ENCODE assay signal across 8 cellular contexts in genomic region chr14:101961011-101961721, GRCh38. TPM values are rescaled to one million over a fixed set of nuclear protein-coding genes. Genes with fewer than 3 reads are reported as not detected.
A peak's percentile ranks its signal among the peaks of the same experiment; 100 is the strongest.
DNase-seq lines count a peak whose midpoint lies in the region; ATAC-seq and TF ChIP-seq lines count a peak whose summit lies in the region.

No MANE protein-coding gene starts in this region.

- intact Hi-C loops in thyroid gland (cut with DNase I) = loop anchor here (10.0 kb wide), 1 partner anchor 134 kb away; no protein-coding TSS in a partner anchor

- no peak overlapping the region for H3K27ac ChIP-seq in thyroid gland

- TF ChIP-seq POLR2A in thyroid gland (IDR thresholded peaks at IDR 0.05) = no peak

- 35 to 55% methylated on average over 12 to 19 of the region's 19 CpGs for WGBS in thyroid gland, 2 donors

- peak in 1 of 3 donors; percentile 77 for TF ChIP-seq CTCF in omental fat pad (IDR thresholded peaks at IDR 0.05)
- TF ChIP-seq CTCF in thyroid gland (IDR thresholded peaks at IDR 0.05) = peak; percentile 33 to 91 (median 83)

- no peaks in the 10 kb centered on the region for H3K27me3 ChIP-seq in thyroid gland

- no peaks in the 10 kb centered on the region for H3K9me3 ChIP-seq in thyroid gland

- peak; percentile 93 for DNase-seq in ELF-1 (ENCODE audit: low read depth, low spot score)
- peak; percentile 73 for DNase-seq in NCI-H1048 (lab: John Stamatoyannopoulos, UW)
- DNase-seq in SK-MEL-5 (ENCODE audit: low read depth, low spot score) = peak; percentile 89
- peak; percentile 55 for DNase-seq in activated gamma-delta T cell treated with anti-CD3 and anti-CD28 coated beads, Interleukin-2, amount 50 U/mL, for 16 hours (ENCODE audit: low read depth)
- DNase-seq in foreskin melanocyte = peak; percentile 67
- peak; percentile 51 for DNase-seq in omental fat pad (ENCODE audit: low spot score)
- peak; percentile 70 to 76 for DNase-seq in thyroid gland

- in situ Hi-C loops in SK-MEL-5 (cut with HindIII; ENCODE audit: low pct_unique_long_range_greater_than_20kb, low sequenced_read_pairs) = no loop called here

- H3K36me3 ChIP-seq in thyroid gland = no peaks in the 10 kb centered on the region

- ATAC-seq in omental fat pad (ENCODE audit: low FRiP score) (no peak), HG02938 (IDR thresholded peaks at IDR 0.05; ENCODE audit: unreplicated experiment) (no peak)

- H3K4me3 ChIP-seq in thyroid gland (replicated peaks in 1 of 3) = no peak overlapping the region

- peaks cover 11 to 21% of the 10 kb centered on the region in 2 donors for H3K4me1 ChIP-seq in thyroid gland

RNA-seq across cellular contexts. Expression of gene DYNC1H1, which starts 3.2 kb away (rescaled TPM):
- total RNA-seq in SK-MEL-5 (2014; rRNA removed; shearing (Covaris generic)) = 383 and 532 TPM in 2 replicates
- 478 and 590 TPM in 2 replicates for polyA plus RNA-seq in SK-MEL-5 (2015; cell fraction: cytosol; rRNA removed)
- 517 and 589 TPM in 2 replicates for polyA plus RNA-seq in SK-MEL-5 (2015; cell fraction: nucleus; rRNA removed)
- total RNA-seq in omental fat pad (100 to 1,000 TPM; 440 to 541 (median 495) TPM), thyroid gland (100 to 1,000 TPM; 464 to 818 (median 553) TPM)
